Comparison of ENCODE assay signal across 1 cellular context in the genomic region with DNA sequence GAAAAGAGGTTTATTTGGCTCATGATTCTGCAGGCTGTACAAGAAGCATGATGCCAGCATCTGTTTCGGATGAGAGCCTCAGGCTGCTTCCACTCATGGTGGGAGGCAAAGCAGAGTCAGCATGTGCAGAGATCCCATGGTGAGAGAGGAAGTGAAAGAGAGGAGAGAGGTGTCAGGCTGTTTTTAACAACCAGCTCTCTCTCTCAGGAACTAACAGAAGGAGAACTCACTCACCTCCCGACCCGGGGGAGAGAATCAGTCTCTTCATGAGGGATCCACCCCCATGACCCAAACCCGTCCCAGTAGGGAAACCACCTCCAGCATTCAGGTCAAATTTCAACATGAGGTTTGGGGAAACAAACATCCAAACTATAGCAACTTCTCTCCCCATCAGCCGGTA.
TF ChIP-seq lines count a peak whose summit lies in the region.

No MANE protein-coding gene starts in this region.

TF ChIP-seq in H1, 55 proteins besides CTCF, POLR2A, EP300 and RAD21 (continued from another document):
- TF ChIP-seq CTBP2 (IDR thresholded peaks at IDR 0.05; ENCODE audit: borderline replicate concordance, insufficient read depth, insufficient read length, low read length) (no peak), RNF2 (IDR thresholded peaks at IDR 0.05; ENCODE audit: borderline replicate concordance, low read depth, low read length, missing control alignments, poor library complexity, severe bottlenecking) (no peak), CHD2 (IDR thresholded peaks at IDR 0.05; ENCODE audit: low read length) (no peak), POLR2AphosphoS5 (IDR thresholded peaks at IDR 0.05; ENCODE audit: low read depth, low read length) (no peak), EZH2 (IDR thresholded peaks at IDR 0.05; ENCODE audit: low read depth, low read length, severe bottlenecking) (no peak), TEAD4 (IDR thresholded peaks at IDR 0.05; ENCODE audit: low read depth, low read length) (no peak), RFX5 (IDR thresholded peaks at IDR 0.05; ENCODE audit: borderline replicate concordance, low read depth, low read length) (no peak), MAFK (IDR thresholded peaks at IDR 0.05; ENCODE audit: low read depth, low read length) (no peak), CBX5 (IDR thresholded peaks at IDR 0.05; ENCODE audit: low read depth, low read length) (no peak), FOSL1 (IDR thresholded peaks at IDR 0.05; ENCODE audit: insufficient read depth, low read depth, low read length) (no peak), CHD1 (IDR thresholded peaks at IDR 0.05; ENCODE audit: low read depth, low read length) (no peak), SIX5 (IDR thresholded peaks at IDR 0.05; ENCODE audit: low read depth, low read length) (no peak), CBX8 (IDR thresholded peaks at IDR 0.05; ENCODE audit: borderline replicate concordance, low read depth, low read length) (no peak), SAP30 (IDR thresholded peaks at IDR 0.05; ENCODE audit: insufficient read depth, insufficient replicate concordance, low read length) (no peak)
- TF ChIP-seq, protein P1, sequence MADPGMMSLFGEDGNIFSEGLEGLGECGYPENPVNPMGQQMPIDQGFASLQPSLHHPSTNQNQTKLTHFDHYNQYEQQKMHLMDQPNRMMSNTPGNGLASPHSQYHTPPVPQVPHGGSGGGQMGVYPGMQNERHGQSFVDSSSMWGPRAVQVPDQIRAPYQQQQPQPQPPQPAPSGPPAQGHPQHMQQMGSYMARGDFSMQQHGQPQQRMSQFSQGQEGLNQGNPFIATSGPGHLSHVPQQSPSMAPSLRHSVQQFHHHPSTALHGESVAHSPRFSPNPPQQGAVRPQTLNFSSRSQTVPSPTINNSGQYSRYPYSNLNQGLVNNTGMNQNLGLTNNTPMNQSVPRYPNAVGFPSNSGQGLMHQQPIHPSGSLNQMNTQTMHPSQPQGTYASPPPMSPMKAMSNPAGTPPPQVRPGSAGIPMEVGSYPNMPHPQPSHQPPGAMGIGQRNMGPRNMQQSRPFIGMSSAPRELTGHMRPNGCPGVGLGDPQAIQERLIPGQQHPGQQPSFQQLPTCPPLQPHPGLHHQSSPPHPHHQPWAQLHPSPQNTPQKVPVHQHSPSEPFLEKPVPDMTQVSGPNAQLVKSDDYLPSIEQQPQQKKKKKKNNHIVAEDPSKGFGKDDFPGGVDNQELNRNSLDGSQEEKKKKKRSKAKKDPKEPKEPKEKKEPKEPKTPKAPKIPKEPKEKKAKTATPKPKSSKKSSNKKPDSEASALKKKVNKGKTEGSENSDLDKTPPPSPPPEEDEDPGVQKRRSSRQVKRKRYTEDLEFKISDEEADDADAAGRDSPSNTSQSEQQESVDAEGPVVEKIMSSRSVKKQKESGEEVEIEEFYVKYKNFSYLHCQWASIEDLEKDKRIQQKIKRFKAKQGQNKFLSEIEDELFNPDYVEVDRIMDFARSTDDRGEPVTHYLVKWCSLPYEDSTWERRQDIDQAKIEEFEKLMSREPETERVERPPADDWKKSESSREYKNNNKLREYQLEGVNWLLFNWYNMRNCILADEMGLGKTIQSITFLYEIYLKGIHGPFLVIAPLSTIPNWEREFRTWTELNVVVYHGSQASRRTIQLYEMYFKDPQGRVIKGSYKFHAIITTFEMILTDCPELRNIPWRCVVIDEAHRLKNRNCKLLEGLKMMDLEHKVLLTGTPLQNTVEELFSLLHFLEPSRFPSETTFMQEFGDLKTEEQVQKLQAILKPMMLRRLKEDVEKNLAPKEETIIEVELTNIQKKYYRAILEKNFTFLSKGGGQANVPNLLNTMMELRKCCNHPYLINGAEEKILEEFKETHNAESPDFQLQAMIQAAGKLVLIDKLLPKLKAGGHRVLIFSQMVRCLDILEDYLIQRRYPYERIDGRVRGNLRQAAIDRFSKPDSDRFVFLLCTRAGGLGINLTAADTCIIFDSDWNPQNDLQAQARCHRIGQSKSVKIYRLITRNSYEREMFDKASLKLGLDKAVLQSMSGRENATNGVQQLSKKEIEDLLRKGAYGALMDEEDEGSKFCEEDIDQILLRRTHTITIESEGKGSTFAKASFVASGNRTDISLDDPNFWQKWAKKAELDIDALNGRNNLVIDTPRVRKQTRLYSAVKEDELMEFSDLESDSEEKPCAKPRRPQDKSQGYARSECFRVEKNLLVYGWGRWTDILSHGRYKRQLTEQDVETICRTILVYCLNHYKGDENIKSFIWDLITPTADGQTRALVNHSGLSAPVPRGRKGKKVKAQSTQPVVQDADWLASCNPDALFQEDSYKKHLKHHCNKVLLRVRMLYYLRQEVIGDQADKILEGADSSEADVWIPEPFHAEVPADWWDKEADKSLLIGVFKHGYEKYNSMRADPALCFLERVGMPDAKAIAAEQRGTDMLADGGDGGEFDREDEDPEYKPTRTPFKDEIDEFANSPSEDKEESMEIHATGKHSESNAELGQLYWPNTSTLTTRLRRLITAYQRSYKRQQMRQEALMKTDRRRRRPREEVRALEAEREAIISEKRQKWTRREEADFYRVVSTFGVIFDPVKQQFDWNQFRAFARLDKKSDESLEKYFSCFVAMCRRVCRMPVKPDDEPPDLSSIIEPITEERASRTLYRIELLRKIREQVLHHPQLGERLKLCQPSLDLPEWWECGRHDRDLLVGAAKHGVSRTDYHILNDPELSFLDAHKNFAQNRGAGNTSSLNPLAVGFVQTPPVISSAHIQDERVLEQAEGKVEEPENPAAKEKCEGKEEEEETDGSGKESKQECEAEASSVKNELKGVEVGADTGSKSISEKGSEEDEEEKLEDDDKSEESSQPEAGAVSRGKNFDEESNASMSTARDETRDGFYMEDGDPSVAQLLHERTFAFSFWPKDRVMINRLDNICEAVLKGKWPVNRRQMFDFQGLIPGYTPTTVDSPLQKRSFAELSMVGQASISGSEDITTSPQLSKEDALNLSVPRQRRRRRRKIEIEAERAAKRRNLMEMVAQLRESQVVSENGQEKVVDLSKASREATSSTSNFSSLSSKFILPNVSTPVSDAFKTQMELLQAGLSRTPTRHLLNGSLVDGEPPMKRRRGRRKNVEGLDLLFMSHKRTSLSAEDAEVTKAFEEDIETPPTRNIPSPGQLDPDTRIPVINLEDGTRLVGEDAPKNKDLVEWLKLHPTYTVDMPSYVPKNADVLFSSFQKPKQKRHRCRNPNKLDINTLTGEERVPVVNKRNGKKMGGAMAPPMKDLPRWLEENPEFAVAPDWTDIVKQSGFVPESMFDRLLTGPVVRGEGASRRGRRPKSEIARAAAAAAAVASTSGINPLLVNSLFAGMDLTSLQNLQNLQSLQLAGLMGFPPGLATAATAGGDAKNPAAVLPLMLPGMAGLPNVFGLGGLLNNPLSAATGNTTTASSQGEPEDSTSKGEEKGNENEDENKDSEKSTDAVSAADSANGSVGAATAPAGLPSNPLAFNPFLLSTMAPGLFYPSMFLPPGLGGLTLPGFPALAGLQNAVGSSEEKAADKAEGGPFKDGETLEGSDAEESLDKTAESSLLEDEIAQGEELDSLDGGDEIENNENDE (IDR thresholded peaks at IDR 0.05; ENCODE audit: insufficient replicate concordance, low read length) = no peak
TF ChIP-seq in H1: peak in this region for 0.
